Comparison of ENCODE assay signal across 8 cellular contexts in the genomic region with DNA sequence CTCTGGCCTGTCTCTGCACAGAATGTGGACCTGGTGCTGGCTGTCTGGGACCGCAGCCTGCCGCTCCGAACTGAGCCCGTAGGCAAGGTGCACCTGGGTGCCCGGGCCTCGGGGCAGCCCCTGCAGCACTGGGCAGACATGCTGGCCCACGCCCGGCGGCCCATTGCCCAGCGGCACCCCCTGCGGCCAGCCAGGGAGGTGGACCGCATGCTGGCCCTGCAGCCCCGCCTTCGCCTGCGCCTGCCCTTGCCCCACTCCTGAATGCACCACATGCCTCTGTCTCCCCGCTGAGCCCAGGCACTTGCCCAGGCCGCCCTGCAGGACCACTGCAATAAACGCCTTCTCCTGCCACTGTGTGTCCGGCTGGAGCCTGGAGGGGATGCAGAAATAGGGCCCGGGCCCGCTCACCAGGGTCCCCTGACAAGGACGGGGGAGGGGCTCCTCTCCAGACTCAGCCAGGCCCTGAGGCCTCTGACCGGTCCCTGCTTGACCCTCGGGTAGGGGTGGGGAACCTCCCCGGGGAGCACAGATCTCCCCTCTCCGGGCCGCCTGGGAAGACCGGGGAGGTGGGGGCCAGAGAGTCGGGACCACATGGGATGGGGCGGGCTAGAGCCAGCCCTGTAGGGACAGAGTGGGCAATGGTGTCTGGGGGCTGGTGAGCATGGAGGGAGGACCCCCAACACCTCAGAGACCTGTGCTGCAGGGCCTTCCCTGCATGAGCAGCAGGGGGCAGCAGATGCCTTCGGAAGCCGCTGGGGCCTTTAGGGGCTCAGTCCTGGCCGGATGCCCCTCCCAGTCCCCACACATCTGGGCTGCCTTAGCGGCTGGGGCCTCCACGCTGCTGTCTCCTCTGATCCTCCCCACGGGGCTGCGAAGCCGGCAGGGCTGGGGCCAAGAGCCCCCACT. TPM values are rescaled to one million over a fixed set of nuclear protein-coding genes. Genes with fewer than 3 reads are reported as not detected.
DNase-seq lines count a peak whose midpoint lies in the region; ATAC-seq lines count a peak whose summit lies in the region.

No MANE protein-coding gene starts in this region.

- DNase-seq in EL (peak; percentile 55), NCI-H1105 treated with DMSO at 0.1 percent for 48 hours (lab: John Stamatoyannopoulos, UW) (peak; percentile 35), cerebellum (ENCODE audit: low spot score) (no peak)
- peak; percentile 83 for DNase-seq in activated CD4-positive, alpha-beta memory T cell treated with anti-CD3 and anti-CD28 coated beads for 36 hours
- DNase-seq in effector memory CD4-positive, alpha-beta T cell: peak; percentile 50 to 72 (median 66)
- DNase-seq in naive thymus-derived CD4-positive, alpha-beta T cell: peak; percentile 53 to 83 (median 75)
- peak; percentile 68 for DNase-seq in stimulated activated naive CD4-positive, alpha-beta T cell treated with Interleukin-2 at 50 U/mL for 16 hours (lab: John Stamatoyannopoulos, UW)

- H3K4me1 ChIP-seq in effector memory CD4-positive, alpha-beta T cell (ENCODE audit: control insufficient read depth, insufficient read depth, low read length, poor library complexity, severe bottlenecking): peaks cover 18% of the 10 kb centered on the region
- peaks cover 0 to 7% of the 10 kb centered on the region in 2 donors for H3K4me1 ChIP-seq in naive thymus-derived CD4-positive, alpha-beta T cell (ENCODE audit: control insufficient read depth in 2 of 2, insufficient read depth in 2 of 2, low read length in 2 of 2)

- no peaks in the 10 kb centered on the region for H3K9me3 ChIP-seq in effector memory CD4-positive, alpha-beta T cell (ENCODE audit: control insufficient read depth, low read length)
- H3K9me3 ChIP-seq in naive thymus-derived CD4-positive, alpha-beta T cell (ENCODE audit: control insufficient read depth in 2 of 3, low read length in 3 of 3): no peaks in the 10 kb centered on the region

- CTCF ChIA-PET in activated CD4-positive, alpha-beta memory T cell treated with anti-CD3 and anti-CD28 coated beads for 36 hours (lab: Charles Lee): interaction anchor here (1.2 to 13.7 kb wide), 6 partner anchors 60 to 319 kb away, joined by 4 to 488 read pairs (median 10); no protein-coding TSS in a partner anchor
- CTCF ChIA-PET in naive thymus-derived CD4-positive, alpha-beta T cell (lab: Charles Lee): interaction anchor here (1.0 to 7.8 kb wide), 9 partner anchors 10 to 314 kb away, joined by 3 to 229 read pairs (median 5); partner anchors contain the start of gene LSP1

- POLR2A ChIA-PET in activated CD4-positive, alpha-beta memory T cell treated with anti-CD3 and anti-CD28 coated beads for 36 hours (lab: Charles Lee): no interaction called here
- POLR2A ChIA-PET in naive thymus-derived CD4-positive, alpha-beta T cell (lab: Charles Lee): no interaction called here

- no peaks in the 10 kb centered on the region for H3K36me3 ChIP-seq in effector memory CD4-positive, alpha-beta T cell (ENCODE audit: control insufficient read depth, insufficient read depth, low read length)
- H3K36me3 ChIP-seq in naive thymus-derived CD4-positive, alpha-beta T cell (ENCODE audit: control insufficient read depth in 2 of 3, insufficient read depth in 3 of 3, low read length in 3 of 3): no peaks in the 10 kb centered on the region

- H3K36me3 Mint-ChIP-seq in activated CD4-positive, alpha-beta memory T cell treated with anti-CD3 and anti-CD28 coated beads for 36 hours: no peaks in the 10 kb centered on the region
- H3K36me3 Mint-ChIP-seq in naive thymus-derived CD4-positive, alpha-beta T cell: no peaks in the 10 kb centered on the region

- intact Hi-C loops in activated CD4-positive, alpha-beta memory T cell treated with anti-CD3 and anti-CD28 coated beads for 36 hours (cut with micrococcal nuclease): loop anchor here (1.0 kb wide), 1 partner anchor 314 kb away; no protein-coding TSS in a partner anchor
- intact Hi-C loops in naive thymus-derived CD4-positive, alpha-beta T cell (cut with micrococcal nuclease): loop anchor here (1.0 to 2.0 kb wide), 6 partner anchors 14 to 314 kb away; partner anchors contain the start of gene LSP1 (in 1 of the 2)

- H3K4me3 Mint-ChIP-seq in activated CD4-positive, alpha-beta memory T cell treated with anti-CD3 and anti-CD28 coated beads for 36 hours: no peak overlapping the region
- H3K4me3 Mint-ChIP-seq in naive thymus-derived CD4-positive, alpha-beta T cell: peak overlapping the region in 1 of 10 donors; percentile 14

- H3K27ac ChIP-seq in effector memory CD4-positive, alpha-beta T cell (ENCODE audit: insufficient read depth, low read length, poor library complexity, severe bottlenecking): no peak overlapping the region
- H3K27ac ChIP-seq in naive thymus-derived CD4-positive, alpha-beta T cell (ENCODE audit: low read depth, low read length): no peak overlapping the region

- peaks cover 5% of the 10 kb centered on the region for H3K4me1 Mint-ChIP-seq in activated CD4-positive, alpha-beta memory T cell treated with anti-CD3 and anti-CD28 coated beads for 36 hours (ENCODE audit: low read depth)
- peaks cover 0 to 11% (median 7%) of the 10 kb centered on the region in 7 donors for H3K4me1 Mint-ChIP-seq in naive thymus-derived CD4-positive, alpha-beta T cell

- H3K9me3 Mint-ChIP-seq in activated CD4-positive, alpha-beta memory T cell treated with anti-CD3 and anti-CD28 coated beads for 36 hours: no peaks in the 10 kb centered on the region
- no peaks in the 10 kb centered on the region for H3K9me3 Mint-ChIP-seq in naive thymus-derived CD4-positive, alpha-beta T cell

- ATAC-seq in GM21723 (IDR thresholded peaks at IDR 0.05; ENCODE audit: unreplicated experiment): peak; percentile 61
- ATAC-seq in naive thymus-derived CD4-positive, alpha-beta T cell: peak; percentile 84

- no peak overlapping the region for H3K4me3 ChIP-seq in effector memory CD4-positive, alpha-beta T cell (ENCODE audit: insufficient read depth, low read depth, low read length, poor library complexity, severe bottlenecking)
- H3K4me3 ChIP-seq in naive thymus-derived CD4-positive, alpha-beta T cell (ENCODE audit: low read length): no peak overlapping the region

- H3K27me3 ChIP-seq in effector memory CD4-positive, alpha-beta T cell (replicated peaks; ENCODE audit: control insufficient read depth, insufficient read depth, low read length, poor library complexity, severe bottlenecking): no peaks in the 10 kb centered on the region
- H3K27me3 ChIP-seq in naive thymus-derived CD4-positive, alpha-beta T cell (ENCODE audit: control insufficient read depth in 2 of 2, insufficient read depth in 2 of 2, low read length in 2 of 2): no peaks in the 10 kb centered on the region

- no peak overlapping the region for H3K27ac Mint-ChIP-seq in activated CD4-positive, alpha-beta memory T cell treated with anti-CD3 and anti-CD28 coated beads for 36 hours
- peak overlapping the region in 1 of 9 donors; percentile 19 for H3K27ac Mint-ChIP-seq in naive thymus-derived CD4-positive, alpha-beta T cell

- H3K27me3 Mint-ChIP-seq in activated CD4-positive, alpha-beta memory T cell treated with anti-CD3 and anti-CD28 coated beads for 36 hours: peaks cover 3% of the 10 kb centered on the region
- H3K27me3 Mint-ChIP-seq in naive thymus-derived CD4-positive, alpha-beta T cell: peaks cover 0 to 3% (median 0%) of the 10 kb centered on the region in 5 donors

RNA-seq across cellular contexts. Expression of gene TNNI2, which starts 1.4 kb away (rescaled TPM):
- not detected for total RNA-seq in activated CD4-positive, alpha-beta memory T cell treated with anti-CD3 and anti-CD28 coated beads for 36 hours
- total RNA-seq in naive thymus-derived CD4-positive, alpha-beta T cell: 1 to 10 TPM in 1 of 5 experiments, under 1 TPM in 1, not detected in 3; 0.61 to 8.8 TPM
- polyA plus RNA-seq in naive thymus-derived CD4-positive, alpha-beta T cell: under 1 TPM in 1 of 2 donors, not detected in 1; 0.46 TPM
- total RNA-seq in cerebellum: not detected

RNA-seq across cellular contexts. Expression of gene SYT8, which starts 2.6 kb away (rescaled TPM):
- not detected for total RNA-seq in activated CD4-positive, alpha-beta memory T cell treated with anti-CD3 and anti-CD28 coated beads for 36 hours
- not detected for total RNA-seq in naive thymus-derived CD4-positive, alpha-beta T cell
- polyA plus RNA-seq in naive thymus-derived CD4-positive, alpha-beta T cell: not detected
- not detected for total RNA-seq in cerebellum

RNA-seq across cellular contexts. Expression of gene LSP1, which starts 15.5 kb away (rescaled TPM):
- 100 to 1,000 TPM; 179 to 181 TPM for total RNA-seq in activated CD4-positive, alpha-beta memory T cell treated with anti-CD3 and anti-CD28 coated beads for 36 hours
- total RNA-seq in naive thymus-derived CD4-positive, alpha-beta T cell: 100 to 1,000 TPM; 248 to 578 (median 289) TPM
- 100 to 1,000 TPM; 295 to 394 TPM for polyA plus RNA-seq in naive thymus-derived CD4-positive, alpha-beta T cell
- total RNA-seq in cerebellum: 0.82 TPM

RNA-seq across cellular contexts. Expression of gene PRR33, which starts 54.3 kb away (rescaled TPM):
- total RNA-seq in activated CD4-positive, alpha-beta memory T cell treated with anti-CD3 and anti-CD28 coated beads for 36 hours: under 1 TPM in 1 of 2 experiments, not detected in 1; 0.07 TPM
- under 1 TPM in 2 of 5 experiments, not detected in 3; 0.07 to 0.10 TPM for total RNA-seq in naive thymus-derived CD4-positive, alpha-beta T cell
- polyA plus RNA-seq in naive thymus-derived CD4-positive, alpha-beta T cell: under 1 TPM in 1 of 2 donors, not detected in 1; 0.17 TPM
- total RNA-seq in cerebellum: not detected

Comparison
In these comparisons a context has a peak if more than half of its experiments do, and no peak if none do; other contexts are left out.
1. RNA of gene LSP1, which starts 15.5 kb away (total RNA-seq): 248 to 578 TPM in naive thymus-derived CD4-positive, alpha-beta T cell and 179 to 181 TPM in activated CD4-positive, alpha-beta memory T cell treated with anti-CD3 and anti-CD28 coated beads for 36 hours; 0.82 TPM in cerebellum (single experiment); every median in the first group is over 10 times any median in the second.